8 cellular contexts compared by ENCODE assay signal in the genomic region with DNA sequence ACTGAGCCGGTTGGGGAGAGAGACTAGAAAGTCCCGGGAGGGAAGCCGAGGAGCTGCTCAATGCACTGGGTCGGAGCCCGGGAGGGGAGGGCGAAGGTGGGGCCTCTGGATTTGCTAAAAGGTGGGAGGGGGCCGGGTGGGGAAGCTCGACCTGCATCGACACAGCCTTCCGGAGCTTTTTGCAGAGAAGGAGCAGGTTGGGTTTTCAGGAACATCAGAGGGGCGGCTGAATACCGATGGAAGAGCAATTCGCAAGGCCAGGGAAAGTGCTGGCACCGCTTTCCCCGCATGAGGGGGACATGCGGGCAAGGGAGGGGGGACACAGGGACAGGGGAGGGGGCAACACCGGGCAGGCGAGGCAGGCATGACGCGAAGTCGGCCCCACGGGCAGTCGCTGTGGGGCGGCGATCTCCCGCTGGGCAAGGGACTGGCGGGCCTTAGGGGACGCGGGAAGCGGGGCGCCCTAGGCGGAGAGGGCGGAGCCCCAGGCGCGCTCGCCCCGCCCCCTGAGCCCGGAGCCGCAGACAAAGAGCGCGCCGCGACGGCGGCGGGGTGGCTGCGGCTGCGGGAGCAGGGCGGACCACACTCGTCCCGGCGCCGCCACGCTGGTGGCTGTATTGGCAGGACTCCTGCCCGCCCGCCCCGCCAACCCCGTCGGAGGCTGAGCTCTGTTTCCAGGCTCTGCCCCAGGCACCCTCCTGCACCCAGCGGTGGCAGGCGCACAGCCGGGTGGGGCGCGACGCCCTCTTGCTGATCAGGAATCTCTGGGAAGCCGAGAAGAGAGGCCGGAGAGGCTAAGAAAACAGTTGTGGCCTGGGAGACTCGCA. TPM values are rescaled to one million over a fixed set of nuclear protein-coding genes. Genes with fewer than 3 reads are reported as not detected.
DNase-seq lines count a peak whose midpoint lies in the region; ATAC-seq and TF ChIP-seq lines count a peak whose summit lies in the region.

No MANE protein-coding gene starts in this region.

- H3K27me3 Mint-ChIP-seq in activated CD8-positive, alpha-beta T cell treated with anti-CD3 and anti-CD28 coated beads for 36 hours = peaks cover 4% of the 10 kb centered on the region
- H3K27me3 Mint-ChIP-seq in nephron progenitor cell (ENCODE audit: low read depth, poor library complexity) = no peaks in the 10 kb centered on the region

- peak; percentile 82 for ATAC-seq in activated CD8-positive, alpha-beta T cell treated with anti-CD3 and anti-CD28 coated beads for 36 hours
- peak; percentile 87 for ATAC-seq in upper lobe of right lung
- no peak for ATAC-seq in GM19023 (IDR thresholded peaks at IDR 0.05; ENCODE audit: unreplicated experiment)
- ATAC-seq in HG03439 (IDR thresholded peaks at IDR 0.05; ENCODE audit: unreplicated experiment) = no peak

- H3K27me3 ChIP-seq in MG63 (no peaks in the 10 kb centered on the region), upper lobe of right lung (no peaks in the 10 kb centered on the region)

- peaks cover 36% of the 10 kb centered on the region for H3K4me1 Mint-ChIP-seq in activated CD8-positive, alpha-beta T cell treated with anti-CD3 and anti-CD28 coated beads for 36 hours (ENCODE audit: low read depth)
- H3K4me1 Mint-ChIP-seq in nephron progenitor cell = peaks cover 32% of the 10 kb centered on the region

- CTCF ChIA-PET in activated CD8-positive, alpha-beta T cell treated with anti-CD3 and anti-CD28 coated beads for 36 hours (lab: Charles Lee) = interaction anchor here (1.3 kb wide), 1 partner anchor 55 kb away, joined by 3 read pairs; the partner anchor contains the start of gene PLXNB3

- H3K4me1 ChIP-seq in upper lobe of right lung = no peaks in the 10 kb centered on the region

- H3K9me3 Mint-ChIP-seq in activated CD8-positive, alpha-beta T cell treated with anti-CD3 and anti-CD28 coated beads for 36 hours = no peaks in the 10 kb centered on the region
- H3K9me3 Mint-ChIP-seq in nephron progenitor cell = peaks cover 62% of the 10 kb centered on the region

- H3K9me3 ChIP-seq in MG63 (no peaks in the 10 kb centered on the region), upper lobe of right lung (no peaks in the 10 kb centered on the region)

- no peak overlapping the region for H3K27ac Mint-ChIP-seq in activated CD8-positive, alpha-beta T cell treated with anti-CD3 and anti-CD28 coated beads for 36 hours
- no peak overlapping the region for H3K27ac Mint-ChIP-seq in nephron progenitor cell

- no peak for TF ChIP-seq CTCF in activated CD8-positive, alpha-beta T cell treated with anti-CD3 and anti-CD28 coated beads for 36 hours (IDR thresholded peaks at IDR 0.05)
- TF ChIP-seq CTCF in epithelial cell of proximal tubule (conservative IDR thresholded peaks at IDR 0.05; ENCODE audit: low read depth, low read length) (no peak), nephron progenitor cell (IDR thresholded peaks at IDR 0.05) (no peak), upper lobe of right lung (IDR thresholded peaks at IDR 0.05) (no peak)

- no peak overlapping the region for H3K27ac ChIP-seq in upper lobe of right lung

- H3K36me3 Mint-ChIP-seq in activated CD8-positive, alpha-beta T cell treated with anti-CD3 and anti-CD28 coated beads for 36 hours (ENCODE audit: low read depth) = no peaks in the 10 kb centered on the region
- H3K36me3 Mint-ChIP-seq in nephron progenitor cell (ENCODE audit: low read depth) = no peaks in the 10 kb centered on the region

- peak; percentile 64 for DNase-seq in COLO668 (lab: John Stamatoyannopoulos, UW; ENCODE audit: unreplicated experiment)
- DNase-seq in MG63 = no peak
- peak; percentile 48 for DNase-seq in activated CD8-positive, alpha-beta T cell treated with anti-CD3 and anti-CD28 coated beads for 36 hours
- DNase-seq in epithelial cell of proximal tubule (ENCODE audit: low read depth) = no peak
- peak; percentile 79 for DNase-seq in nephron progenitor cell
- no peak for DNase-seq in upper lobe of right lung

- no peaks in the 10 kb centered on the region for H3K36me3 ChIP-seq in MG63
- no peaks in the 10 kb centered on the region for H3K36me3 ChIP-seq in upper lobe of right lung

- H3K4me3 ChIP-seq in MG63 (peak overlapping the region; percentile 20; the same call in 1 of the 2 replicates), epithelial cell of proximal tubule (ENCODE audit: low read depth, low read length) (peak overlapping the region; percentile 8), upper lobe of right lung (peak overlapping the region; percentile 47)

- peak overlapping the region; percentile 47 for H3K4me3 Mint-ChIP-seq in activated CD8-positive, alpha-beta T cell treated with anti-CD3 and anti-CD28 coated beads for 36 hours
- peak overlapping the region; percentile 70 for H3K4me3 Mint-ChIP-seq in nephron progenitor cell

- POLR2A ChIA-PET in activated CD8-positive, alpha-beta T cell treated with anti-CD3 and anti-CD28 coated beads for 36 hours (lab: Charles Lee) = interaction anchor here (1.4 kb wide), 1 partner anchor 9 kb away, joined by 3 read pairs; no protein-coding TSS in a partner anchor

- intact Hi-C loops in activated CD8-positive, alpha-beta T cell treated with anti-CD3 and anti-CD28 coated beads for 36 hours (cut with micrococcal nuclease) = no loop called here
- intact Hi-C loops in upper lobe of right lung (cut with DNase I) = no loop called here

RNA-seq across cellular contexts. Expression of gene PDZD4, which starts 11.6 kb away (rescaled TPM):
- total RNA-seq in MG63 (2014; rRNA removed; shearing (Covaris generic); ENCODE audit: low replicate concordance) = 1.5 and 5.8 TPM in 2 replicates
- total RNA-seq in activated CD8-positive, alpha-beta T cell treated with anti-CD3 and anti-CD28 coated beads for 36 hours = 1 to 10 TPM; 1.4 to 2.6 TPM
- total RNA-seq in epithelial cell of proximal tubule (under 0.01 and 0.17 TPM in 2 replicates), upper lobe of right lung (8.3 TPM)

RNA-seq across cellular contexts. Expression of gene SSR4, which starts 24.3 kb away (rescaled TPM):
- total RNA-seq in MG63 (2014; rRNA removed; shearing (Covaris generic); ENCODE audit: low replicate concordance) = 227 and 266 TPM in 2 replicates
- total RNA-seq in activated CD8-positive, alpha-beta T cell treated with anti-CD3 and anti-CD28 coated beads for 36 hours = 100 to 1,000 TPM; 152 to 153 TPM
- total RNA-seq in epithelial cell of proximal tubule (128 and 239 TPM in 2 replicates), upper lobe of right lung (204 TPM)

RNA-seq across cellular contexts. Expression of gene IDH3G, which starts 24.6 kb away (rescaled TPM):
- total RNA-seq in MG63 (2014; rRNA removed; shearing (Covaris generic); ENCODE audit: low replicate concordance) = 48.7 and 75.2 TPM in 2 replicates
- total RNA-seq in activated CD8-positive, alpha-beta T cell treated with anti-CD3 and anti-CD28 coated beads for 36 hours = 10 to 100 TPM; 54.3 to 56.9 TPM
- 62.2 and 91.4 TPM in 2 replicates for total RNA-seq in epithelial cell of proximal tubule
- 42.7 TPM for total RNA-seq in upper lobe of right lung

RNA-seq across cellular contexts. Expression of gene SRPK3, which starts 37.9 kb away (rescaled TPM):
- not detected in 2 replicates for total RNA-seq in MG63 (2014; rRNA removed; shearing (Covaris generic); ENCODE audit: low replicate concordance)
- total RNA-seq in activated CD8-positive, alpha-beta T cell treated with anti-CD3 and anti-CD28 coated beads for 36 hours = under 1 TPM in 1 of 2 experiments, not detected in 1; 0.09 TPM
- 0.17 TPM in 1 of 2 replicates, not detected in the other for total RNA-seq in epithelial cell of proximal tubule
- total RNA-seq in upper lobe of right lung = not detected

RNA-seq across cellular contexts. Expression of gene PLXNB3, which starts 54.7 kb away (rescaled TPM):
- 7.5 and 7.6 TPM in 2 replicates for total RNA-seq in MG63 (2014; rRNA removed; shearing (Covaris generic); ENCODE audit: low replicate concordance)
- 1 to 10 TPM; 7.7 to 8.2 TPM for total RNA-seq in activated CD8-positive, alpha-beta T cell treated with anti-CD3 and anti-CD28 coated beads for 36 hours
- total RNA-seq in epithelial cell of proximal tubule (2.9 and 7.4 TPM in 2 replicates), upper lobe of right lung (3.3 TPM)

Comparison
In these comparisons a context has a peak if more than half of its experiments do, and no peak if none do; other contexts are left out.
1. DNase-seq: peak in COLO668 (single experiment), activated CD8-positive, alpha-beta T cell treated with anti-CD3 and anti-CD28 coated beads for 36 hours (single experiment) and nephron progenitor cell (single experiment); none in MG63 (single experiment), epithelial cell of proximal tubule (single experiment) and upper lobe of right lung (single experiment).
2. ATAC-seq: peak in activated CD8-positive, alpha-beta T cell treated with anti-CD3 and anti-CD28 coated beads for 36 hours (single experiment) and upper lobe of right lung (single experiment); none in GM19023 (single experiment) and HG03439 (single experiment).
3. Peak in every context shown above with its lines, with median percentiles within 50 percentile points of each other: H3K4me3 ChIP-seq.